8 cellular contexts compared by ENCODE assay signal in the genomic region with DNA sequence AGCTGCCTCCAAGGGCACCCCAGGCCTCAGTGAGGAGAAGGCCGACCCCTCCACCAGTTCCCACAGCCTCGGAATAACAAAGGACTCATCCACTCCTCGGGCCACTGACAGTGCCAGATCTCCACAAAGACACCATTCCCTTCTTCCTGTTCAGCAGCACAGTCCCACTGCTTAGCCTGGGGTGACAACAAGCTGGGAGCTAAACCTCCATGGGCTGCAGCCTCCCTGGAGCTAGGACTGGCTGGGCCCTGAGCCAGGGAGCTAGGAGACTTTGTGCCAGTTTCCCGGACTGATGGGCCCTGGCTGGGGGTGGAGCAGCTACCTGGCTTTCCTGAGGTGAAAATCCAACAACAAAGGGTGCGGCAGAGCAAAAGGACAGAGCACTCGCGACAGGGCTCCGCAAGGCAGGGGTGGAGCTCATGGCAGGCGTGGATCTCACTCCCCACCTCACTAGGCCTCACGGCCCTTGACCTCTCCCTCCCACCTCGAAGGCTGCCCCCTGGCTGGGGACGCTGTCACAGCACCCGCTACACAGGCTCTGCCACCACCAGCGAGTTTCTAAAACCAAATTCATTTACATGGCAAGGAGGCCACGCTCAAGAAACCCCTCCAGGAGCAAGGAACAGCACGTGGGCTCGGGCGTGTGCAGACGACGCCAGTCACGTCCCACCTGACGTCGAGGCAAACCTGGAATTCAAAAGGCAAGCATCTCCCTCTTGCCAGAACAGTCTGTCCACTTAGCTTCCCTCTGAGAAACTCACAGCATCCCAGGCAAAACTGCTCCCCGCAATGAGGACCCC. TPM values are rescaled to one million over a fixed set of nuclear protein-coding genes. Genes with fewer than 3 reads are reported as not detected.
A peak's percentile ranks its signal among the peaks of the same experiment; 100 is the strongest.
DNase-seq lines count a peak whose midpoint lies in the region; ATAC-seq and TF ChIP-seq lines count a peak whose summit lies in the region.

No MANE protein-coding gene starts in this region.

- H3K36me3 ChIP-seq in spleen = peaks cover 0 to 26% (median 2%) of the 10 kb centered on the region in 6 donors
- H3K36me3 ChIP-seq in esophagus muscularis mucosa = peaks cover 0 to 20% (median 7%) of the 10 kb centered on the region in 4 donors

- no peak overlapping the region for H3K4me3 ChIP-seq in fibroblast of pulmonary artery (replicated peaks; ENCODE audit: low read depth, low read length)
- H3K4me3 ChIP-seq in spleen = peak overlapping the region in 2 of 8 donors; percentile 24 to 62
- no peak overlapping the region for H3K4me3 ChIP-seq in esophagus muscularis mucosa

- no peaks in the 10 kb centered on the region for H3K27me3 Mint-ChIP-seq in T-cell

- no peaks in the 10 kb centered on the region for H3K9me3 Mint-ChIP-seq in T-cell

- peak in 16 of 34 experiments; percentile 17 to 61 (median 39) for DNase-seq in T-cell
- DNase-seq in fibroblast of pulmonary artery (ENCODE audit: low read depth) = no peak
- DNase-seq in spleen = peak; percentile 85
- DNase-seq in esophagus muscularis mucosa (ENCODE audit: extremely low spot score) = no peak
- no peak for DNase-seq in caudate nucleus (lab: John Stamatoyannopoulos, UW)

- H3K4me1 ChIP-seq in spleen (peaks cover 10 to 64% (median 31%) of the 10 kb centered on the region in 6 donors), esophagus muscularis mucosa (peaks cover 11 to 43% (median 23%) of the 10 kb centered on the region in 4 donors)

- WGBS in spleen, 5 donors = 58 to 88% (median 72%) methylated on average over 22 to 24 of the region's 24 CpGs
- 74% methylated on average over 24 of the region's 24 CpGs for WGBS in esophagus muscularis mucosa

- TF ChIP-seq CTCF in 22Rv1 (IDR thresholded peaks at IDR 0.05) (peak; percentile 48), fibroblast of pulmonary artery (IDR thresholded peaks at IDR 0.05; ENCODE audit: low read length, missing control alignments) (peak; percentile 19), spleen (IDR thresholded peaks at IDR 0.05 in 8 of 11, conservative IDR thresholded peaks at IDR 0.05 in 3 of 11) (peak; percentile 13 to 67 (median 50)), esophagus muscularis mucosa (IDR thresholded peaks at IDR 0.05) (no peak)

- ATAC-seq in GM18868 (IDR thresholded peaks at IDR 0.05; ENCODE audit: unreplicated experiment) = peak; percentile 37
- peak in 3 of 4 experiments; percentile 30 to 60 (median 34) for ATAC-seq in T-cell (replicated peaks in 1 of 4)
- no peak for ATAC-seq in HG03460 (IDR thresholded peaks at IDR 0.05; ENCODE audit: unreplicated experiment)

- TF ChIP-seq POLR2A in spleen (IDR thresholded peaks at IDR 0.05) (no peak), esophagus muscularis mucosa (IDR thresholded peaks at IDR 0.05; ENCODE audit: low read depth) (no peak)

- peak overlapping the region; percentile 83 to 93 (median 85) for H3K4me3 Mint-ChIP-seq in T-cell

- TF ChIP-seq EP300 in esophagus muscularis mucosa (IDR thresholded peaks at IDR 0.05) = no peak

- H3K27me3 ChIP-seq in spleen (replicated peaks in 1 of 7) (no peaks in the 10 kb centered on the region), esophagus muscularis mucosa (no peaks in the 10 kb centered on the region)

- CTCF ChIA-PET in T-cell (lab: Charles Lee) = interaction anchor here in 1 of 2 donors (0.9 kb wide), 1 partner anchor 13 kb away, joined by 5 read pairs; no protein-coding TSS in a partner anchor

- H3K4me1 Mint-ChIP-seq in T-cell = peaks cover 33 to 60% (median 48%) of the 10 kb centered on the region in 3 donors

- no peak overlapping the region for H3K27ac ChIP-seq in 22Rv1
- H3K27ac ChIP-seq in spleen = peak overlapping the region; percentile 55 to 91 (median 81)
- no peak overlapping the region for H3K27ac ChIP-seq in esophagus muscularis mucosa (replicated peaks in 1 of 4)
- no peak overlapping the region for H3K27ac ChIP-seq in caudate nucleus (ENCODE audit: low read depth, low read length)

- H3K36me3 Mint-ChIP-seq in T-cell = peaks cover 16% of the 10 kb centered on the region

- peak overlapping the region; percentile 95 to 97 for H3K27ac Mint-ChIP-seq in T-cell

- intact Hi-C loops in spleen (cut with DNase I; ENCODE audit: low total_unique reads) = no loop called here
- intact Hi-C loops in esophagus muscularis mucosa (cut with DNase I) = no loop called here

- POLR2A ChIA-PET in T-cell (lab: Charles Lee) = interaction anchor here in 1 of 2 donors (0.7 kb wide), 1 partner anchor 107 kb away, joined by 3 read pairs; no protein-coding TSS in a partner anchor

- no peaks in the 10 kb centered on the region for H3K9me3 ChIP-seq in spleen
- no peaks in the 10 kb centered on the region for H3K9me3 ChIP-seq in esophagus muscularis mucosa

RNA-seq across cellular contexts. Expression of gene SLC35E2B, which starts 13.8 kb away (rescaled TPM):
- total RNA-seq in T-cell (100 to 1,000 TPM in 3 of 5 donors, 10 to 100 TPM in 2; 77.7 to 202 (median 128) TPM), spleen (100 to 1,000 TPM in 1 of 7 donors, 10 to 100 TPM in 6; 48.3 to 105 (median 63.1) TPM), esophagus muscularis mucosa (10 to 100 TPM; 25.7 to 65.0 (median 35.6) TPM)
- 10 to 100 TPM; 18.3 to 26.7 (median 21.9) TPM for polyA plus RNA-seq in spleen

RNA-seq across cellular contexts. Expression of gene CDK11B, which starts 20.0 kb away (rescaled TPM):
- total RNA-seq in T-cell (10 to 100 TPM; 38.0 to 54.3 (median 43.7) TPM), spleen (10 to 100 TPM; 19.4 to 34.1 (median 27.9) TPM), esophagus muscularis mucosa (10 to 100 TPM; 27.2 to 68.9 (median 33.0) TPM)
- polyA plus RNA-seq in spleen = 10 to 100 TPM; 20.0 to 38.2 (median 31.2) TPM

RNA-seq across cellular contexts. Expression of gene CDK11A, which starts 45.4 kb away (rescaled TPM):
- total RNA-seq in T-cell = 100 to 1,000 TPM; 109 to 243 (median 182) TPM
- 100 to 1,000 TPM in 1 of 7 donors, 10 to 100 TPM in 6; 54.2 to 101 (median 77.1) TPM for total RNA-seq in spleen
- 100 to 1,000 TPM in 1 of 3 donors, 10 to 100 TPM in 2; 29.3 to 123 (median 70.1) TPM for polyA plus RNA-seq in spleen
- 10 to 100 TPM; 18.2 to 46.9 (median 31.4) TPM for total RNA-seq in esophagus muscularis mucosa

RNA-seq across cellular contexts. Expression of gene MMP23B, which starts 46.8 kb away (rescaled TPM):
- total RNA-seq in T-cell (10 to 100 TPM in 1 of 5 donors, 1 to 10 TPM in 4; 4.8 to 11.2 (median 6.8) TPM), spleen (1 to 10 TPM; 1.4 to 7.3 (median 5.8) TPM), esophagus muscularis mucosa (10 to 100 TPM in 3 of 4 donors, 1 to 10 TPM in 1; 3.2 to 19.5 (median 14.0) TPM)
- polyA plus RNA-seq in spleen = 1 to 10 TPM; 4.2 to 9.3 (median 6.3) TPM

Comparison
In these comparisons a context has a peak if more than half of its experiments do, and no peak if none do; other contexts are left out.
1. H3K27ac ChIP-seq: peak in spleen (8 of 8); none in 22Rv1 (single experiment), esophagus muscularis mucosa (0 of 4) and caudate nucleus (single experiment).
2. CTCF ChIP-seq: peak in 22Rv1 (single experiment), fibroblast of pulmonary artery (single experiment) and spleen (11 of 11); none in esophagus muscularis mucosa (0 of 3).